Comparison of ENCODE assay signal across 14 cellular contexts in genomic region chr2:134145519-134145918, GRCh38.
DNase-seq lines count a peak whose midpoint lies in the region; ATAC-seq and TF ChIP-seq lines count a peak whose summit lies in the region.
"Had no signal": no experiment of that assay in that cellular context is flagged by ENCODE, and none has a peak within 500 bp of the region (broad histone marks: within the 10 kb centered on the region; RNA-seq: fewer than 3 reads in every experiment).

No MANE protein-coding gene starts in this region.

- no TSS peak for BruUV-seq in Calu3 (replicated peaks; lab: Mats Ljungman, UMichigan)

- H3K9me3 Mint-ChIP-seq in Calu3 (ENCODE audit: low read depth, unreplicated experiment) (no peaks in the 10 kb centered on the region), endodermal cell (no peaks in the 10 kb centered on the region)
- H3K9me3 Mint-ChIP-seq in stimulated activated effector memory CD8-positive, alpha-beta T cell treated with anti-CD3 and anti-CD28 coated beads, Interleukin-12 subunit alpha, Interleukin-12 subunit beta, amount 100 ng/mL, for 72 hours: no peaks in the 10 kb centered on the region

- 92 to 98% methylated on average over 5 of the region's 5 CpGs for WGBS in endodermal cell (ENCODE audit: insufficient coverage in 1 of 2, insufficient read length in 1 of 2), 2 experiments
- WGBS in testis, 2 donors: 81 to 88% methylated on average over 5 of the region's 5 CpGs

- no peak overlapping the region for H3K9ac ChIP-seq in endodermal cell (ENCODE audit: extremely low read depth, low read length, poor library complexity, severe bottlenecking)

- DNase-seq in Calu3: no peak
- DNase-seq in WERI-Rb-1: no peak
- DNase-seq in endodermal cell: no peak
- DNase-seq in stimulated activated effector memory CD8-positive, alpha-beta T cell treated with anti-CD3 and anti-CD28 coated beads, Interleukin-12 subunit alpha, Interleukin-12 subunit beta, amount 100 ng/mL, for 72 hours (ENCODE audit: low spot score in 2 of 2): no peak
- no peak for DNase-seq in testis
- DNase-seq in NCI-H1092 treated with DMSO at 0.1 percent for 48 hours (lab: John Stamatoyannopoulos, UW): no peak
- DNase-seq: DMS153, H7, KG1, NCI-H1436 treated with DMSO at 0.1 percent for 48 hours, NCI-H2081, NCI-H510A treated with DMSO at 0.1 percent for 48 hours had no signal

- H3K4me3 ChIP-seq in WERI-Rb-1 (ENCODE audit: low read depth, low read length) (no peak overlapping the region), endodermal cell (ENCODE audit: low read length) (no peak overlapping the region), testis (no peak overlapping the region)

- no peak for TF ChIP-seq POLR2A in testis (IDR thresholded peaks at IDR 0.05)

- intact Hi-C loops in Calu3 (cut with micrococcal nuclease; ENCODE audit: unreplicated experiment) (no loop called here), testis (cut with DNase I; ENCODE audit: low total_unique reads) (no loop called here)

- TF ChIP-seq CTCF in Calu3 (IDR thresholded peaks at IDR 0.05; ENCODE audit: unreplicated experiment) (no peak), WERI-Rb-1 (IDR thresholded peaks at IDR 0.05; ENCODE audit: low read depth, low read length) (no peak), endodermal cell (conservative IDR thresholded peaks at IDR 0.05) (no peak), testis (IDR thresholded peaks at IDR 0.05) (no peak)

- H3K27me3 ChIP-seq in WERI-Rb-1 (ENCODE audit: insufficient read depth, low read depth, severe bottlenecking): no peaks in the 10 kb centered on the region
- H3K27me3 ChIP-seq in endodermal cell (ENCODE audit: control insufficient read depth, insufficient read depth, low read length, poor library complexity, severe bottlenecking): no peaks in the 10 kb centered on the region
- no peaks in the 10 kb centered on the region for H3K27me3 ChIP-seq in testis

- H3K27me3 Mint-ChIP-seq in Calu3 (ENCODE audit: unreplicated experiment) (no peaks in the 10 kb centered on the region), endodermal cell (ENCODE audit: insufficient read depth) (no peaks in the 10 kb centered on the region)

- H3K4me1 Mint-ChIP-seq in Calu3 (ENCODE audit: low read depth, unreplicated experiment): peaks cover 71% of the 10 kb centered on the region
- peaks cover 53% of the 10 kb centered on the region for H3K4me1 Mint-ChIP-seq in endodermal cell
- peaks cover 83% of the 10 kb centered on the region for H3K4me1 Mint-ChIP-seq in stimulated activated effector memory CD8-positive, alpha-beta T cell treated with anti-CD3 and anti-CD28 coated beads, Interleukin-12 subunit alpha, Interleukin-12 subunit beta, amount 100 ng/mL, for 72 hours

- CTCF ChIA-PET in Calu3 (lab: Charles Lee): no interaction called here

- no peak overlapping the region for H3K4me3 Mint-ChIP-seq in Calu3 (ENCODE audit: low read depth, unreplicated experiment)
- no peak overlapping the region for H3K4me3 Mint-ChIP-seq in endodermal cell
- H3K4me3 Mint-ChIP-seq in stimulated activated effector memory CD8-positive, alpha-beta T cell treated with anti-CD3 and anti-CD28 coated beads, Interleukin-12 subunit alpha, Interleukin-12 subunit beta, amount 100 ng/mL, for 72 hours: no peak overlapping the region

- ATAC-seq in stimulated activated effector memory CD8-positive, alpha-beta T cell treated with anti-CD3 and anti-CD28 coated beads, Interleukin-12 subunit alpha, Interleukin-12 subunit beta, amount 100 ng/mL, for 72 hours: no peak
- no peak for ATAC-seq in HG03354 (IDR thresholded peaks at IDR 0.05; ENCODE audit: poor library complexity, severe bottlenecking, unreplicated experiment)
- no peak for ATAC-seq in GM18517 (IDR thresholded peaks at IDR 0.05; ENCODE audit: unreplicated experiment)

- no peaks in the 10 kb centered on the region; the same call in 1 of the 2 replicates for H3K36me3 ChIP-seq in WERI-Rb-1
- H3K36me3 ChIP-seq in endodermal cell (ENCODE audit: control insufficient read depth, insufficient read depth, low read length): no peaks in the 10 kb centered on the region
- H3K36me3 ChIP-seq in testis (ENCODE audit: low read depth, missing control alignments): no peaks in the 10 kb centered on the region

- H3K36me3 Mint-ChIP-seq in Calu3 (ENCODE audit: insufficient read depth, unreplicated experiment) (peaks cover 14% of the 10 kb centered on the region), endodermal cell (ENCODE audit: low read depth) (peaks cover 8% of the 10 kb centered on the region)
- H3K36me3 Mint-ChIP-seq in stimulated activated effector memory CD8-positive, alpha-beta T cell treated with anti-CD3 and anti-CD28 coated beads, Interleukin-12 subunit alpha, Interleukin-12 subunit beta, amount 100 ng/mL, for 72 hours: peaks cover 19% of the 10 kb centered on the region

- H3K27ac ChIP-seq in WERI-Rb-1 (peak overlapping the region; percentile 72), endodermal cell (ENCODE audit: low read depth, low read length) (no peak overlapping the region), testis (no peak overlapping the region)

- H3K27ac Mint-ChIP-seq in Calu3 (ENCODE audit: unreplicated experiment): peak overlapping the region; percentile 59
- peak overlapping the region; percentile 9 for H3K27ac Mint-ChIP-seq in endodermal cell
- H3K27ac Mint-ChIP-seq in stimulated activated effector memory CD8-positive, alpha-beta T cell treated with anti-CD3 and anti-CD28 coated beads, Interleukin-12 subunit alpha, Interleukin-12 subunit beta, amount 100 ng/mL, for 72 hours: peak overlapping the region; percentile 29

- peaks cover 15% of the 10 kb centered on the region for H3K4me1 ChIP-seq in endodermal cell (ENCODE audit: control insufficient read depth, insufficient read depth, low read length)
- peaks cover 5% of the 10 kb centered on the region for H3K4me1 ChIP-seq in testis

- no peaks in the 10 kb centered on the region for H3K9me3 ChIP-seq in WERI-Rb-1 (ENCODE audit: severe bottlenecking)
- H3K9me3 ChIP-seq in endodermal cell (ENCODE audit: control insufficient read depth, low read length): no peaks in the 10 kb centered on the region
- H3K9me3 ChIP-seq in testis: no peaks in the 10 kb centered on the region

Comparison
In these comparisons a context has a peak if more than half of its experiments do, and no peak if none do; other contexts are left out.
1. H3K27ac Mint-ChIP-seq: peak in every context shown above with its lines; median percentile 59 in Calu3; 29 in stimulated activated effector memory CD8-positive, alpha-beta T cell treated with anti-CD3 and anti-CD28 coated beads, Interleukin-12 subunit alpha, Interleukin-12 subunit beta, amount 100 ng/mL, for 72 hours; 9 in endodermal cell.